10 cellular contexts compared by ENCODE assay signal in genomic region chr9:94937214-94937903, GRCh38.
DNase-seq lines count a peak whose midpoint lies in the region; ATAC-seq, FAIRE-seq and TF ChIP-seq lines count a peak whose summit lies in the region.
"Had no signal": no experiment of that assay in that cellular context is flagged by ENCODE, and none has a peak within 500 bp of the region (broad histone marks: within the 10 kb centered on the region; RNA-seq: fewer than 3 reads in every experiment).

No MANE protein-coding gene starts in this region.

- FAIRE-seq in endothelial cell of umbilical vein (lab: Jason Lieb, UNC) = peak; percentile 83

- H3K27me3 ChIP-seq in Panc1 (ENCODE audit: control insufficient read depth, insufficient read depth, low read length) (no peaks in the 10 kb centered on the region), endothelial cell of umbilical vein (ENCODE audit: control insufficient read depth in 2 of 2, insufficient read depth in 2 of 2, low read length in 2 of 2) (no peaks in the 10 kb centered on the region)
- H3K27me3 ChIP-seq: neutrophil had no signal

- BruUV-seq in Panc1 (replicated peaks; lab: Mats Ljungman, UMichigan) (no TSS peak), endothelial cell of umbilical vein (replicated peaks; lab: Mats Ljungman, UMichigan) (no TSS peak)

- H3K4me3 Mint-ChIP-seq in osteocyte (ENCODE audit: unreplicated experiment) = no peak overlapping the region
- H3K4me3 Mint-ChIP-seq in activated T-cell treated with anti-CD3 and anti-CD28 coated beads, Interleukin-2, amount 50 U/mL, for 24 hours = no peak overlapping the region

- H3K4me1 ChIP-seq in Panc1 (ENCODE audit: control insufficient read depth, insufficient read depth, low read length) = peaks cover 3% of the 10 kb centered on the region
- H3K4me1 ChIP-seq in endothelial cell of umbilical vein (ENCODE audit: control insufficient read depth, extremely low read depth, insufficient read depth, low read length) = peaks cover 31% of the 10 kb centered on the region

- no peak overlapping the region for H3K9ac ChIP-seq in endothelial cell of umbilical vein (replicated peaks; ENCODE audit: extremely low read depth, insufficient read depth, low read length)

- peak overlapping the region; percentile 38 for H3K4me2 ChIP-seq in endothelial cell of umbilical vein (ENCODE audit: insufficient read depth, low read length)

- H4K20me1 ChIP-seq in endothelial cell of umbilical vein (replicated peaks; ENCODE audit: control insufficient read depth, extremely low read depth, insufficient read depth, low read length) = no peaks in the 10 kb centered on the region

- peak; percentile 76 for ATAC-seq in Panc1
- no peak for ATAC-seq in GM19023 (IDR thresholded peaks at IDR 0.05; ENCODE audit: unreplicated experiment)
- ATAC-seq in GM18520 (IDR thresholded peaks at IDR 0.05; ENCODE audit: unreplicated experiment) = no peak

- no peak overlapping the region for H3K4me3 ChIP-seq in Panc1 (ENCODE audit: low read depth in 2 of 2, low read length in 2 of 2)
- no peak overlapping the region for H3K4me3 ChIP-seq in endothelial cell of umbilical vein (replicated peaks in 1 of 3; ENCODE audit: insufficient read depth in 1 of 3, low read depth in 1 of 3, low read length in 3 of 3)

- no peaks in the 10 kb centered on the region for H3K79me2 ChIP-seq in endothelial cell of umbilical vein (ENCODE audit: control insufficient read depth, insufficient read depth, low read length)

- DNase-seq in Daoy (ENCODE audit: low read depth) = peak; percentile 85
- no peak for DNase-seq in Panc1 (ENCODE audit: low read depth, low spot score)
- DNase-seq in endothelial cell of umbilical vein (ENCODE audit: low read depth, low spot score) = peak; percentile 84
- DNase-seq in osteocyte (ENCODE audit: extremely low spot score, unreplicated experiment) = no peak
- DNase-seq in activated T-cell treated with anti-CD3 and anti-CD28 coated beads, Interleukin-2, amount 50 U/mL, for 24 hours = no peak
- no peak for DNase-seq in G401 (ENCODE audit: low spot score)
- DNase-seq: RPMI8226 had no signal

- in situ Hi-C loops in Panc1 (cut with HindIII; ENCODE audit: low pct_unique_long_range_greater_than_20kb, low sequenced_read_pairs) = no loop called here
- in situ Hi-C loops in G401 (cut with HindIII; ENCODE audit: low sequenced_read_pairs) = no loop called here

- H2AFZ ChIP-seq in endothelial cell of umbilical vein (ENCODE audit: low read depth, low read length) = peak overlapping the region; percentile 1

- H3K36me3 ChIP-seq in Panc1 (ENCODE audit: control insufficient read depth, insufficient read depth, low read length) (no peaks in the 10 kb centered on the region), endothelial cell of umbilical vein (ENCODE audit: control insufficient read depth in 2 of 2, extremely low read depth in 1 of 2, insufficient read depth in 2 of 2, low read length in 2 of 2) (no peaks in the 10 kb centered on the region)
- H3K36me3 ChIP-seq: neutrophil had no signal

- intact Hi-C loops in Panc1 (cut with micrococcal nuclease; ENCODE audit: unreplicated experiment) = no loop called here
- intact Hi-C loops in endothelial cell of umbilical vein (cut with micrococcal nuclease) = loop anchor here (1.0 kb wide), 1 partner anchor 8 kb away; no protein-coding TSS in a partner anchor

- peaks cover 8% of the 10 kb centered on the region for H3K36me3 Mint-ChIP-seq in osteocyte (ENCODE audit: unreplicated experiment)
- H3K36me3 Mint-ChIP-seq in activated T-cell treated with anti-CD3 and anti-CD28 coated beads, Interleukin-2, amount 50 U/mL, for 24 hours (ENCODE audit: low read depth) = no peaks in the 10 kb centered on the region

- POLR2A ChIA-PET in Panc1 (lab: Charles Lee) (no interaction called here), endothelial cell of umbilical vein (lab: Charles Lee) (no interaction called here)

- no peak for TF ChIP-seq CTCF in Panc1 (IDR thresholded peaks at IDR 0.05)
- no peak for TF ChIP-seq CTCF in endothelial cell of umbilical vein (IDR thresholded peaks at IDR 0.05; ENCODE audit: extremely low read depth in 1 of 2, insufficient read depth in 1 of 2, low read depth in 1 of 2, low read length in 2 of 2)
- TF ChIP-seq CTCF in osteocyte (IDR thresholded peaks at IDR 0.05) = no peak

- peak overlapping the region; percentile 95 for H3K27ac Mint-ChIP-seq in osteocyte (ENCODE audit: unreplicated experiment)
- H3K27ac Mint-ChIP-seq in activated T-cell treated with anti-CD3 and anti-CD28 coated beads, Interleukin-2, amount 50 U/mL, for 24 hours = no peak overlapping the region

- peaks cover 67% of the 10 kb centered on the region for H3K4me1 Mint-ChIP-seq in osteocyte (ENCODE audit: unreplicated experiment)
- peaks cover 5% of the 10 kb centered on the region for H3K4me1 Mint-ChIP-seq in activated T-cell treated with anti-CD3 and anti-CD28 coated beads, Interleukin-2, amount 50 U/mL, for 24 hours (ENCODE audit: low read depth)

- H3K9me3 ChIP-seq in Panc1 (ENCODE audit: control insufficient read depth, insufficient read depth, low read depth, low read length) (no peaks in the 10 kb centered on the region), endothelial cell of umbilical vein (replicated peaks; ENCODE audit: control insufficient read depth, insufficient read depth, low read length) (no peaks in the 10 kb centered on the region)
- H3K9me3 ChIP-seq: neutrophil had no signal

- CTCF ChIA-PET in Panc1 (lab: Charles Lee) (no interaction called here), endothelial cell of umbilical vein (lab: Charles Lee) (interaction anchor here (0.7 to 1.4 kb wide), 3 partner anchors 14 to 89 kb away, joined by 3 to 5 read pairs (median 3); no protein-coding TSS in a partner anchor)

- no peaks in the 10 kb centered on the region for H3K9me3 Mint-ChIP-seq in osteocyte (ENCODE audit: unreplicated experiment)
- no peaks in the 10 kb centered on the region for H3K9me3 Mint-ChIP-seq in activated T-cell treated with anti-CD3 and anti-CD28 coated beads, Interleukin-2, amount 50 U/mL, for 24 hours

- TF ChIP-seq POLR2A in endothelial cell of umbilical vein (IDR thresholded peaks at IDR 0.05; ENCODE audit: low read depth, low read length) = no peak

- H3K27me3 Mint-ChIP-seq in osteocyte (ENCODE audit: unreplicated experiment) = no peaks in the 10 kb centered on the region
- H3K27me3 Mint-ChIP-seq in activated T-cell treated with anti-CD3 and anti-CD28 coated beads, Interleukin-2, amount 50 U/mL, for 24 hours = no peaks in the 10 kb centered on the region

- no peaks in the 10 kb centered on the region for H3K9me1 ChIP-seq in endothelial cell of umbilical vein (replicated peaks; ENCODE audit: control insufficient read depth, extremely low read depth, insufficient read depth, low read length)

- dilution Hi-C loops in endothelial cell of umbilical vein (cut with MboI; ENCODE audit: extremely low pct_ligation_motif_present, low sequenced_read_pairs) = no loop called here

- peak overlapping the region; percentile 57; the same call in 1 of the 2 replicates for H3K27ac ChIP-seq in Panc1 (ENCODE audit: low read length)
- H3K27ac ChIP-seq in endothelial cell of umbilical vein (ENCODE audit: insufficient read depth, low read depth, low read length) = peak overlapping the region; percentile 45
- H3K27ac ChIP-seq: neutrophil had no signal

TF ChIP-seq in endothelial cell of umbilical vein, 7 proteins besides CTCF, POLR2A, EP300 and RAD21:
- TF ChIP-seq MAX (IDR thresholded peaks at IDR 0.05; ENCODE audit: insufficient read depth, insufficient read length) (no peak), JUN (IDR thresholded peaks at IDR 0.05; ENCODE audit: borderline replicate concordance, insufficient read depth, insufficient read length, low read depth) (peak; percentile 99), FOS (IDR thresholded peaks at IDR 0.05; ENCODE audit: borderline replicate concordance, insufficient read depth, low read length) (peak; percentile 97), EZH2 (IDR thresholded peaks at IDR 0.05; ENCODE audit: borderline replicate concordance, low read depth, low read length, severe bottlenecking) (no peak), GATA2 (IDR thresholded peaks at IDR 0.05; ENCODE audit: insufficient read depth, insufficient read length, low read depth, low read length) (peak; percentile 10)

Comparison
In these comparisons a context has a peak if more than half of its experiments do, and no peak if none do; other contexts are left out.
1. DNase-seq: peak in Daoy (single experiment) and endothelial cell of umbilical vein (single experiment); none in Panc1 (single experiment), osteocyte (single experiment), activated T-cell treated with anti-CD3 and anti-CD28 coated beads, Interleukin-2, amount 50 U/mL, for 24 hours (single experiment) and G401 (single experiment).